ENCODE assay signal across 1 cellular context in genomic region chr14:99728981-99729451, GRCh38.
TF ChIP-seq lines count a peak whose summit lies in the region.

No MANE protein-coding gene starts in this region.

TF ChIP-seq in WTC11, 78 proteins besides CTCF, POLR2A, EP300 and RAD21 (continued from another document):
- TF ChIP-seq AFF4 (CRISPR knock-in tag; IDR thresholded peaks at IDR 0.05; ENCODE audit: borderline replicate concordance), result no peak
- no peak for TF ChIP-seq JUN (CRISPR knock-in tag; IDR thresholded peaks at IDR 0.05)
- no peak for TF ChIP-seq ZNF263 (CRISPR knock-in tag; IDR thresholded peaks at IDR 0.05; ENCODE audit: low read depth)
- TF ChIP-seq ZNF121 (CRISPR knock-in tag; IDR thresholded peaks at IDR 0.05), result no peak
- TF ChIP-seq SMAD4 (CRISPR knock-in tag; IDR thresholded peaks at IDR 0.05), result no peak
- TF ChIP-seq NFATC4 (CRISPR knock-in tag; IDR thresholded peaks at IDR 0.05), result no peak
- no peak for TF ChIP-seq TCF7 (CRISPR knock-in tag; IDR thresholded peaks at IDR 0.05; ENCODE audit: low read depth)
- TF ChIP-seq CREM (CRISPR knock-in tag; IDR thresholded peaks at IDR 0.05), result no peak
- TF ChIP-seq PRRX2 (CRISPR knock-in tag; IDR thresholded peaks at IDR 0.05), result no peak
- no peak for TF ChIP-seq MAX (CRISPR knock-in tag; IDR thresholded peaks at IDR 0.05)
- TF ChIP-seq HMGA2 (CRISPR knock-in tag; IDR thresholded peaks at IDR 0.05), result no peak
